In the genomic region with DNA sequence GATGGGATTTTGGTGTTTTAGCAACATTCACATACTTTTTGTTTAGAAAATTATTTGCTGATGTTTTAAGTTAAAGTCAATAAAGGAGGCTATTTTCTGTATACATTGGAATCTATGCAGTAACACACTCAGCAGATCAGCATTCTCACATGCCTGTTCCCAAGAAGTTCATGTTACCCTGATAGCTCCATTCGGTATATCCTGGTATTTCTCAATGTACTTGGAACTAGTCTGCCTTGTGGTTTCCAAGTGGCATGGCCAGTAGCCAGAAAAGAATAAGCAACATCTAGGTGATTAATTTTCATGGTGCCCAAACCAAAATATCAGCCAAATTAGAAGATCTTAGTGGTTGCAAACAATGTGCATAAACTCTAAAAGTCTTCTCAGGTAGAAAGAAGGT, we compare ENCODE assay signal across 16 cellular contexts. TPM values are rescaled to one million over a fixed set of nuclear protein-coding genes. Genes with fewer than 3 reads are reported as not detected.
A peak's percentile ranks its signal among the peaks of the same experiment; 100 is the strongest.
DNase-seq lines count a peak whose midpoint lies in the region; ATAC-seq, FAIRE-seq and TF ChIP-seq lines count a peak whose summit lies in the region.
"Had no signal": no experiment of that assay in that cellular context is flagged by ENCODE, and none has a peak within 500 bp of the region (broad histone marks: within the 10 kb centered on the region; RNA-seq: fewer than 3 reads in every experiment).

No MANE protein-coding gene starts in this region.

- no peaks in the 10 kb centered on the region for H3K36me3 ChIP-seq in left ventricle myocardium inferior
- H3K36me3 ChIP-seq in CD8-positive, alpha-beta memory T cell (ENCODE audit: insufficient read depth, low read length): peaks cover 5% of the 10 kb centered on the region
- H3K36me3 ChIP-seq: uterus had no signal

- ATAC-seq in right cardiac atrium: no peak
- no peak for ATAC-seq in HG02884 (IDR thresholded peaks at IDR 0.05; ENCODE audit: unreplicated experiment)
- ATAC-seq: stimulated activated effector memory CD8-positive, alpha-beta T cell treated with anti-CD3 and anti-CD28 coated beads, Interleukin-12 subunit alpha, Interleukin-12 subunit beta, amount 100 ng/mL, for 72 hours had no signal

- peaks cover 6% of the 10 kb centered on the region for H3K27me3 ChIP-seq in left ventricle myocardium inferior (ENCODE audit: low read depth)
- no peaks in the 10 kb centered on the region for H3K27me3 ChIP-seq in right cardiac atrium (ENCODE audit: control insufficient read depth, insufficient read depth)
- no peaks in the 10 kb centered on the region for H3K27me3 ChIP-seq in CD8-positive, alpha-beta memory T cell (ENCODE audit: insufficient read depth, low read length, poor library complexity, severe bottlenecking)

- CTCF ChIA-PET in RWPE1 (lab: Yijun Ruan, JAX): interaction anchor here (0.8 kb wide), 1 partner anchor 70 kb away, joined by 3 read pairs; no protein-coding TSS in a partner anchor
- CTCF ChIA-PET in CD8-positive, alpha-beta memory T cell (lab: Charles Lee): no interaction called here

- no peak for FAIRE-seq in urothelium cell line (lab: Jason Lieb, UNC)

- POLR2A ChIA-PET in RWPE1 (lab: Yijun Ruan, JAX; ENCODE audit: low non-redundant PET): interaction anchor here (0.6 kb wide), 1 partner anchor 15 kb away, joined by 8 read pairs; no protein-coding TSS in a partner anchor
- POLR2A ChIA-PET in CD8-positive, alpha-beta memory T cell (lab: Charles Lee): interaction anchor here (0.6 to 0.7 kb wide), 2 partner anchors 8 to 10 kb away, joined by 4 to 9 read pairs; no protein-coding TSS in a partner anchor

- H3K4me1 ChIP-seq in left ventricle myocardium inferior (peaks cover 38% of the 10 kb centered on the region), right cardiac atrium (ENCODE audit: control insufficient read depth, insufficient read depth, low read length) (peaks cover 2% of the 10 kb centered on the region)
- peaks cover 19% of the 10 kb centered on the region for H3K4me1 ChIP-seq in CD8-positive, alpha-beta memory T cell (ENCODE audit: insufficient read depth, low read length)
- H3K4me1 ChIP-seq: uterus had no signal

- H3K9me3 Mint-ChIP-seq in CD8-positive, alpha-beta memory T cell: no peaks in the 10 kb centered on the region
- H3K9me3 Mint-ChIP-seq: immature natural killer cell; stimulated activated effector memory CD8-positive, alpha-beta T cell treated with anti-CD3 and anti-CD28 coated beads, Interleukin-12 subunit alpha, Interleukin-12 subunit beta, amount 100 ng/mL, for 72 hours had no signal

- H3K27ac Mint-ChIP-seq in CD8-positive, alpha-beta memory T cell: peak overlapping the region in 1 of 8 donors; percentile 50
- H3K27ac Mint-ChIP-seq: activated naive CD8-positive, alpha-beta T cell; stimulated activated effector memory CD8-positive, alpha-beta T cell treated with anti-CD3 and anti-CD28 coated beads, Interleukin-12 subunit alpha, Interleukin-12 subunit beta, amount 100 ng/mL, for 72 hours had no signal

- H3K4me3 ChIP-seq in left ventricle myocardium inferior: no peak overlapping the region
- no peak overlapping the region for H3K4me3 ChIP-seq in right cardiac atrium (ENCODE audit: low read length)
- no peak overlapping the region for H3K4me3 ChIP-seq in CD8-positive, alpha-beta memory T cell (ENCODE audit: low read length)
- H3K4me3 ChIP-seq: esophagus squamous epithelium, uterus had no signal

- 27% methylated on average over 1 of the region's 1 CpG for WGBS in right cardiac atrium

- intact Hi-C loops in left ventricle myocardium inferior (cut with micrococcal nuclease): no loop called here
- intact Hi-C loops in right cardiac atrium (cut with DNase I): no loop called here

- peak overlapping the region in 1 of 7 donors; percentile 66 for H3K4me3 Mint-ChIP-seq in CD8-positive, alpha-beta memory T cell
- H3K4me3 Mint-ChIP-seq: activated naive CD8-positive, alpha-beta T cell; immature natural killer cell; stimulated activated effector memory CD8-positive, alpha-beta T cell treated with anti-CD3 and anti-CD28 coated beads, Interleukin-12 subunit alpha, Interleukin-12 subunit beta, amount 100 ng/mL, for 72 hours had no signal

- H3K36me3 Mint-ChIP-seq in CD8-positive, alpha-beta memory T cell: peaks cover 0 to 38% (median 2%) of the 10 kb centered on the region in 3 donors

- no peaks in the 10 kb centered on the region for H3K9me3 ChIP-seq in left ventricle myocardium inferior (replicated peaks)
- no peaks in the 10 kb centered on the region for H3K9me3 ChIP-seq in right cardiac atrium (ENCODE audit: control insufficient read depth, low read length)
- no peaks in the 10 kb centered on the region for H3K9me3 ChIP-seq in CD8-positive, alpha-beta memory T cell (ENCODE audit: low read length)
- H3K9me3 ChIP-seq: esophagus squamous epithelium, uterus had no signal

- DNase-seq in left ventricle myocardium inferior (no peak), right cardiac atrium (no peak), RWPE1 (ENCODE audit: low spot score) (peak; percentile 82), fibroblast of peridontal ligament (ENCODE audit: extremely low read depth) (peak; percentile 87), urothelium cell line (ENCODE audit: low spot score) (peak; percentile 38), AG08396 (ENCODE audit: low spot score) (no peak)
- DNase-seq in CD8-positive, alpha-beta memory T cell: no peak
- DNase-seq: AML-193, esophagus squamous epithelium, immature natural killer cell, NCI-H524 treated with DMSO at 0.1 percent for 48 hours, SHP77 treated with DMSO at 0.1 percent for 48 hours, uterus had no signal

- peaks cover 46 to 69% (median 65%) of the 10 kb centered on the region in 3 donors for H3K4me1 Mint-ChIP-seq in CD8-positive, alpha-beta memory T cell

- peak overlapping the region; percentile 53 for H3K27ac ChIP-seq in left ventricle myocardium inferior (replicated peaks)
- H3K27ac ChIP-seq in right cardiac atrium (ENCODE audit: low read length): no peak overlapping the region
- peak overlapping the region; percentile 87 for H3K27ac ChIP-seq in RWPE1
- H3K27ac ChIP-seq in CD8-positive, alpha-beta memory T cell (ENCODE audit: low read depth, low read length): no peak overlapping the region
- H3K27ac ChIP-seq: esophagus squamous epithelium, uterus had no signal

- no peak for TF ChIP-seq CTCF in left ventricle myocardium inferior (IDR thresholded peaks at IDR 0.05; ENCODE audit: borderline replicate concordance)
- no peak for TF ChIP-seq CTCF in RWPE1 (conservative IDR thresholded peaks at IDR 0.05; ENCODE audit: low read depth)

- H3K27me3 Mint-ChIP-seq in CD8-positive, alpha-beta memory T cell: no peaks in the 10 kb centered on the region
- H3K27me3 Mint-ChIP-seq: activated naive CD8-positive, alpha-beta T cell had no signal

RNA-seq across cellular contexts. Expression of a gene that starts 5.2 kb away (rescaled TPM):
- total RNA-seq in left ventricle myocardium inferior (0.69 TPM), right cardiac atrium (1 to 10 TPM in 2 of 4 donors, under 1 TPM in 2; 0.36 to 1.1 (median 0.85) TPM)
- polyA plus RNA-seq in right cardiac atrium: 0.18 TPM
- total RNA-seq in CD8-positive, alpha-beta memory T cell: 10 to 100 TPM; 59.5 to 65.6 TPM
- polyA plus RNA-seq in CD8-positive, alpha-beta memory T cell: 1.3 TPM

RNA-seq across cellular contexts. Expression of a gene that starts 5.3 kb away (rescaled TPM):
- total RNA-seq in left ventricle myocardium inferior (0.47 TPM), right cardiac atrium (1 to 10 TPM in 1 of 4 donors, under 1 TPM in 3; 0.67 to 1.5 (median 0.75) TPM)
- 0.50 TPM for polyA plus RNA-seq in right cardiac atrium
- total RNA-seq in CD8-positive, alpha-beta memory T cell: 10 to 100 TPM; 55.5 to 58.3 TPM
- polyA plus RNA-seq in CD8-positive, alpha-beta memory T cell: 17.5 TPM

RNA-seq across cellular contexts. Expression of a gene that starts 25.1 kb away (rescaled TPM):
- 54.8 TPM for total RNA-seq in left ventricle myocardium inferior
- 10 to 100 TPM; 57.8 to 63.8 (median 60.4) TPM for total RNA-seq in right cardiac atrium
- 41.1 TPM for polyA plus RNA-seq in right cardiac atrium
- total RNA-seq in CD8-positive, alpha-beta memory T cell: 100 to 1,000 TPM; 203 to 206 TPM
- polyA plus RNA-seq in CD8-positive, alpha-beta memory T cell: 108 TPM

Comparison
In these comparisons a context has a peak if more than half of its experiments do, and no peak if none do; other contexts are left out.
1. H3K27ac ChIP-seq: peak in left ventricle myocardium inferior (single experiment) and RWPE1 (single experiment); none in right cardiac atrium (single experiment) and CD8-positive, alpha-beta memory T cell (single experiment).
2. DNase-seq: peak in RWPE1 (single experiment), fibroblast of peridontal ligament (single experiment) and urothelium cell line (single experiment); none in left ventricle myocardium inferior (single experiment), right cardiac atrium (0 of 3), AG08396 (single experiment) and CD8-positive, alpha-beta memory T cell (0 of 5).
3. RNA of a gene that starts 5.2 kb away (total RNA-seq): 59.5 to 65.6 TPM in CD8-positive, alpha-beta memory T cell; 0.36 to 1.1 TPM in right cardiac atrium and 0.69 TPM in left ventricle myocardium inferior (single experiment); every median in the first group is over 10 times any median in the second.
4. RNA of a gene that starts 5.3 kb away (total RNA-seq): 55.5 to 58.3 TPM in CD8-positive, alpha-beta memory T cell; 0.67 to 1.5 TPM in right cardiac atrium and 0.47 TPM in left ventricle myocardium inferior (single experiment); every median in the first group is over 10 times any median in the second.